In genomic region chr4:40057540-40058091, GRCh38 we compare ENCODE assay signal across 8 cellular contexts.
DNase-seq lines count a peak whose midpoint lies in the region; ATAC-seq and TF ChIP-seq lines count a peak whose summit lies in the region.

No MANE protein-coding gene starts in this region.

- TF ChIP-seq CTCF in astrocyte of the spinal cord (IDR thresholded peaks at IDR 0.05; ENCODE audit: low read depth, low read length) (no peak), retinal pigment epithelial cell (conservative IDR thresholded peaks at IDR 0.05; ENCODE audit: low read depth, low read length) (no peak)

- H3K4me3 ChIP-seq in astrocyte of the spinal cord (ENCODE audit: low read depth, low read length) (peak overlapping the region; percentile 72), retinal pigment epithelial cell (ENCODE audit: low read length) (peak overlapping the region; percentile 77)

- in situ Hi-C loops in astrocyte of the spinal cord (cut with HindIII; ENCODE audit: low sequenced_read_pairs), result no loop called here

- ATAC-seq in HG02943 (IDR thresholded peaks at IDR 0.05; ENCODE audit: low read depth, unreplicated experiment), result peak; percentile 57

- peak; percentile 51 for DNase-seq in NK-92 treated with Interleukin-12 subunit alpha and Interleukin-12 subunit beta, amount 100 ng/mL, for 24 hours (lab: John Stamatoyannopoulos, UW)
- DNase-seq in NK-92 (lab: John Stamatoyannopoulos, UW; ENCODE audit: unreplicated experiment), result no peak
- DNase-seq in NCI-H187 (lab: John Stamatoyannopoulos, UW), result peak; percentile 69 to 73
- peak; percentile 38 for DNase-seq in T-helper 9 cell
- DNase-seq in astrocyte of the spinal cord (ENCODE audit: low read depth, low spot score), result peak; percentile 97
- DNase-seq in hippocampal formation (lab: John Stamatoyannopoulos, UW), result peak; percentile 57 to 87
- DNase-seq in retinal pigment epithelial cell (ENCODE audit: low read depth), result peak; percentile 91
